In genomic region chr19:15836595-15837398, GRCh38 we compare ENCODE assay signal across 8 cellular contexts. TPM values are rescaled to one million over a fixed set of nuclear protein-coding genes. Genes with fewer than 3 reads are reported as not detected.
DNase-seq lines count a peak whose midpoint lies in the region; ATAC-seq and TF ChIP-seq lines count a peak whose summit lies in the region.

No MANE protein-coding gene starts in this region.

- peak overlapping the region in 3 of 4 donors; percentile 87 to 99 (median 98) for H3K4me3 Mint-ChIP-seq in IgD-negative memory B cell
- H3K4me3 Mint-ChIP-seq in activated T-helper 1 cell treated with anti-CD3 and anti-CD28 coated beads, Interleukin-12 subunit alpha, Interleukin-12 subunit beta, Interleukin-2, Interleukin-4 antibody, amounts not matched to agents 30 ng/mL and 10 ng/mL and 1 ng/mL, durations not matched to agents 14 hours and 24 hours and 36 hours: peak overlapping the region; percentile 92

- peaks cover 0 to 16% of the 10 kb centered on the region in 2 donors for H3K4me1 ChIP-seq in thoracic aorta (ENCODE audit: control insufficient read depth in 1 of 2, low read depth in 2 of 2)

- H3K4me3 ChIP-seq in fibroblast of mammary gland (ENCODE audit: control insufficient read depth, low read depth, low read length) (peak overlapping the region; percentile 72), thoracic aorta (peak overlapping the region; percentile 82)

- peak overlapping the region; percentile 95 to 98 for H3K27ac ChIP-seq in thoracic aorta

- peaks cover 12 to 13% (median 12%) of the 10 kb centered on the region in 3 donors for H3K4me1 Mint-ChIP-seq in IgD-negative memory B cell
- H3K4me1 Mint-ChIP-seq in activated T-helper 1 cell treated with anti-CD3 and anti-CD28 coated beads, Interleukin-12 subunit alpha, Interleukin-12 subunit beta, Interleukin-2, Interleukin-4 antibody, amounts not matched to agents 30 ng/mL and 10 ng/mL and 1 ng/mL, durations not matched to agents 14 hours and 24 hours and 36 hours (ENCODE audit: low read depth): peaks cover 16% of the 10 kb centered on the region

- no peak for TF ChIP-seq CTCF in fibroblast of mammary gland (conservative IDR thresholded peaks at IDR 0.05; ENCODE audit: control insufficient read depth, insufficient read depth, low read depth, low read length)
- TF ChIP-seq CTCF in omental fat pad (IDR thresholded peaks at IDR 0.05): no peak
- no peak for TF ChIP-seq CTCF in thoracic aorta (IDR thresholded peaks at IDR 0.05)

- H3K9me3 ChIP-seq in thoracic aorta: no peaks in the 10 kb centered on the region

- peak overlapping the region; percentile 95 to 98 (median 97) for H3K27ac Mint-ChIP-seq in IgD-negative memory B cell
- peak overlapping the region; percentile 99 for H3K27ac Mint-ChIP-seq in activated T-helper 1 cell treated with anti-CD3 and anti-CD28 coated beads, Interleukin-12 subunit alpha, Interleukin-12 subunit beta, Interleukin-2, Interleukin-4 antibody, amounts not matched to agents 30 ng/mL and 10 ng/mL and 1 ng/mL, durations not matched to agents 14 hours and 24 hours and 36 hours

- peak; percentile 97 for DNase-seq in DMS79 (lab: John Stamatoyannopoulos, UW)
- peak; percentile 94 for DNase-seq in RPMI7951 (ENCODE audit: low read depth)
- DNase-seq in activated T-helper 1 cell treated with anti-CD3 and anti-CD28 coated beads, Interleukin-12 subunit alpha, Interleukin-12 subunit beta, Interleukin-2, Interleukin-4 antibody, amounts not matched to agents 30 ng/mL and 10 ng/mL and 1 ng/mL, durations not matched to agents 14 hours and 24 hours and 36 hours (ENCODE audit: low spot score): peak; percentile 94
- peak; percentile 89 for DNase-seq in fibroblast of mammary gland (ENCODE audit: low read depth)
- DNase-seq in omental fat pad (ENCODE audit: low spot score): peak; percentile 96
- peak; percentile 91 for DNase-seq in thoracic aorta (ENCODE audit: low spot score)

- no peaks in the 10 kb centered on the region for H3K27me3 ChIP-seq in thoracic aorta (replicated peaks; ENCODE audit: insufficient read depth)

- H3K36me3 ChIP-seq in thoracic aorta: no peaks in the 10 kb centered on the region

- intact Hi-C loops in activated T-helper 1 cell treated with anti-CD3 and anti-CD28 coated beads, Interleukin-12 subunit alpha, Interleukin-12 subunit beta, Interleukin-2, Interleukin-4 antibody, amounts not matched to agents 30 ng/mL and 10 ng/mL and 1 ng/mL, durations not matched to agents 14 hours and 24 hours and 36 hours (cut with micrococcal nuclease): loop anchor here (1.0 to 10.0 kb wide), 5 partner anchors 280 to 712 kb away; partner anchors contain the start of genes AP1M1 and RASAL3

- no peaks in the 10 kb centered on the region for H3K9me3 Mint-ChIP-seq in IgD-negative memory B cell
- no peaks in the 10 kb centered on the region for H3K9me3 Mint-ChIP-seq in activated T-helper 1 cell treated with anti-CD3 and anti-CD28 coated beads, Interleukin-12 subunit alpha, Interleukin-12 subunit beta, Interleukin-2, Interleukin-4 antibody, amounts not matched to agents 30 ng/mL and 10 ng/mL and 1 ng/mL, durations not matched to agents 14 hours and 24 hours and 36 hours

- peaks cover 3% of the 10 kb centered on the region for H3K27me3 Mint-ChIP-seq in IgD-negative memory B cell
- no peaks in the 10 kb centered on the region for H3K27me3 Mint-ChIP-seq in activated T-helper 1 cell treated with anti-CD3 and anti-CD28 coated beads, Interleukin-12 subunit alpha, Interleukin-12 subunit beta, Interleukin-2, Interleukin-4 antibody, amounts not matched to agents 30 ng/mL and 10 ng/mL and 1 ng/mL, durations not matched to agents 14 hours and 24 hours and 36 hours (ENCODE audit: insufficient read depth)

- no peaks in the 10 kb centered on the region for H3K36me3 Mint-ChIP-seq in IgD-negative memory B cell
- H3K36me3 Mint-ChIP-seq in activated T-helper 1 cell treated with anti-CD3 and anti-CD28 coated beads, Interleukin-12 subunit alpha, Interleukin-12 subunit beta, Interleukin-2, Interleukin-4 antibody, amounts not matched to agents 30 ng/mL and 10 ng/mL and 1 ng/mL, durations not matched to agents 14 hours and 24 hours and 36 hours (ENCODE audit: low read depth): peaks cover 4% of the 10 kb centered on the region

- ATAC-seq in GM21529 (IDR thresholded peaks at IDR 0.05; ENCODE audit: unreplicated experiment) (peak; percentile 96), omental fat pad (ENCODE audit: low FRiP score) (peak; percentile 100), thoracic aorta (ENCODE audit: insufficient number of reproducible peaks, low FRiP score, low read depth) (peak; percentile 96)

RNA-seq across cellular contexts. Expression of gene OR10H1, which starts 21.3 kb away (rescaled TPM):
- not detected for polyA plus RNA-seq in IgD-negative memory B cell
- total RNA-seq in RPMI7951 (2014; rRNA removed; shearing (Covaris generic)): not detected in 2 replicates
- total RNA-seq in activated T-helper 1 cell treated with anti-CD3 and anti-CD28 coated beads, Interleukin-12 subunit alpha, Interleukin-12 subunit beta, Interleukin-2, Interleukin-4 antibody, amounts not matched to agents 30 ng/mL and 10 ng/mL and 1 ng/mL, durations not matched to agents 14 hours and 24 hours and 36 hours: not detected in 2 replicates
- total RNA-seq in omental fat pad (not detected), thoracic aorta (not detected)

RNA-seq across cellular contexts. Expression of gene OR10H5, which starts 49.3 kb away (rescaled TPM):
- polyA plus RNA-seq in IgD-negative memory B cell: not detected
- not detected in 2 replicates for total RNA-seq in RPMI7951 (2014; rRNA removed; shearing (Covaris generic))
- not detected in 2 replicates for total RNA-seq in activated T-helper 1 cell treated with anti-CD3 and anti-CD28 coated beads, Interleukin-12 subunit alpha, Interleukin-12 subunit beta, Interleukin-2, Interleukin-4 antibody, amounts not matched to agents 30 ng/mL and 10 ng/mL and 1 ng/mL, durations not matched to agents 14 hours and 24 hours and 36 hours
- total RNA-seq in omental fat pad (not detected), thoracic aorta (not detected)

Comparison
In these comparisons a context has a peak if more than half of its experiments do, and no peak if none do; other contexts are left out.
1. Peak in every context shown above with its lines: DNase-seq, ATAC-seq, H3K4me3 ChIP-seq and H3K27ac ChIP-seq.